8 cellular contexts compared by ENCODE assay signal in genomic region chr6:30810813-30811329, GRCh38.
DNase-seq lines count a peak whose midpoint lies in the region; ATAC-seq and TF ChIP-seq lines count a peak whose summit lies in the region.
"Had no signal": no experiment of that assay in that cellular context is flagged by ENCODE, and none has a peak within 500 bp of the region (broad histone marks: within the 10 kb centered on the region; RNA-seq: fewer than 3 reads in every experiment).

No MANE protein-coding gene starts in this region.

- no peaks in the 10 kb centered on the region for H3K9me3 ChIP-seq in heart right ventricle
- H3K9me3 ChIP-seq: Peyer's patch had no signal

- 85 to 88% methylated on average over 7 of the region's 7 CpGs for WGBS in heart right ventricle, 2 donors

- no peak for TF ChIP-seq CTCF in heart right ventricle (IDR thresholded peaks at IDR 0.05)

- H3K4me3 ChIP-seq in heart right ventricle = no peak overlapping the region
- H3K4me3 ChIP-seq: Peyer's patch had no signal

- ATAC-seq in GM21447 (IDR thresholded peaks at IDR 0.05; ENCODE audit: unreplicated experiment) (peak; percentile 93), HG03565 (IDR thresholded peaks at IDR 0.05; ENCODE audit: unreplicated experiment) (peak; percentile 79), heart right ventricle (no peak)

- peak; percentile 87 for DNase-seq in activated naive CD4-positive, alpha-beta T cell treated with anti-CD3 and anti-CD28 coated beads, Interleukin-2, amount 50 U/mL, for 16 hours
- peak; percentile 68 to 85 for DNase-seq in stimulated activated CD4-positive, alpha-beta T cell treated with anti-CD3 and anti-CD28 coated beads, Interleukin-4, amount 100 ng/mL, for 48 hours (ENCODE audit: low read depth in 2 of 2)
- DNase-seq in NCI-H2081 (lab: John Stamatoyannopoulos, UW) = no peak
- DNase-seq in heart right ventricle = no peak
- DNase-seq in GF-D8 (lab: John Stamatoyannopoulos, UW) = no peak

- H3K27ac ChIP-seq in heart right ventricle = no peak overlapping the region
- H3K27ac ChIP-seq: Peyer's patch had no signal

- intact Hi-C loops in heart right ventricle (cut with DNase I) = no loop called here

- peaks cover 0 to 33% (median 13%) of the 10 kb centered on the region in 9 donors for H3K4me1 ChIP-seq in heart right ventricle

- H3K36me3 ChIP-seq in heart right ventricle = no peaks in the 10 kb centered on the region
- H3K36me3 ChIP-seq: Peyer's patch had no signal

- H3K27me3 ChIP-seq in heart right ventricle = no peaks in the 10 kb centered on the region
- H3K27me3 ChIP-seq: Peyer's patch had no signal

Comparison
In these comparisons a context has a peak if more than half of its experiments do, and no peak if none do; other contexts are left out.
1. ATAC-seq: peak in GM21447 (single experiment) and HG03565 (single experiment); none in heart right ventricle (0 of 8).
2. DNase-seq: peak in activated naive CD4-positive, alpha-beta T cell treated with anti-CD3 and anti-CD28 coated beads, Interleukin-2, amount 50 U/mL, for 16 hours (single experiment) and stimulated activated CD4-positive, alpha-beta T cell treated with anti-CD3 and anti-CD28 coated beads, Interleukin-4, amount 100 ng/mL, for 48 hours (2 of 2); none in NCI-H2081 (0 of 2), heart right ventricle (0 of 2) and GF-D8 (single experiment).